8 cellular contexts compared by ENCODE assay signal in the genomic region with DNA sequence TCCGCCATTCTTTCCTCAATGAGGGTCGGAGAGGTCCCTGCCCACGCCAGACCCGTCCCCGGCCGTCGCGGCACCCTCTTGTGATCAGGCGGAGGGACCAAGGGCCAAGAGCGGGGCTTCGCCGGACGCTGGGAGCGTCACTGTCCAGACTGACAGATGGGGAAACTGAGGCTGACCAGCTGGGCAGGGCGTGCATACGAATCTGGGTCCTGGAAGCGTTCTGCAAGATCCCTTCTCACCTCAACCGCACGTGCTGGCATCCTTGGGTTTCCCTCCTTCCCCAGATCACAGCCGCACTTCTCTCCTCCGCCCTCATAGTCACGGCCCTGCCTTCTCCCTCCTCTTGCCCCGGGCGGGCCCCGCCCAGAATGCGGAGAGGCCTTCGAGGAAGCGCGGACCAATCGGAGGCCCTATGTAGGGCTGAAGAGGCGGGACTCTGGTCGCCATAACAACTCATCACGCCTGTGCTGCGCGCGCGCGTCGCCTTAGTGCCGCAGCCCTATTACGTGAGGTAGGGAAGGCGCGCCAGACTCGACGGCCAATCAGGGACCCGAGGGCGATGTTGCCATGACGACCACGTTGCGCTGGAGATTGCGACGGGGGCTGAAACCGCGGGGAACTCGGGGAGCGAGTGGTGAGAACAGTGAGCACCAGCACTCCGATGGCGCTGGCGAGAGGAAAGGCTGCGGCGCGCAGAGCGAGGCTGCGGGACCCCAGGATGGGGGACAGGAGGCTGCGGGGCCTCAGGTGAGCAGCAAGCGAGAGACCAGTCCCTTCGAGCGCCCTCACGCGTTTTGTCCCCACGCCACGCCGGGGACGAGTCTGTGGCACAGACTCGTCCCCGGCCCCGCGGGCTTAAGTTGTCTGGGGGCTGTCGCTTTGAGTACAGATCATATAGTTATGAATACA. TPM values are rescaled to one million over a fixed set of nuclear protein-coding genes. Genes with fewer than 3 reads are reported as not detected.
DNase-seq lines count a peak whose midpoint lies in the region; ATAC-seq, FAIRE-seq and TF ChIP-seq lines count a peak whose summit lies in the region.

No MANE protein-coding gene starts in this region.

- FAIRE-seq in colon (lab: Jason Lieb, UNC), result peak; percentile 28

- peak overlapping the region; percentile 82 for H3K4me3 Mint-ChIP-seq in activated CD4-positive, alpha-beta T cell treated with anti-CD3 and anti-CD28 coated beads for 36 hours

- POLR2A ChIA-PET in BJ (lab: Charles Lee), result no interaction called here
- POLR2A ChIA-PET in activated CD4-positive, alpha-beta T cell treated with anti-CD3 and anti-CD28 coated beads for 36 hours (lab: Charles Lee), result no interaction called here

- H3K27me3 ChIP-seq in BJ (ENCODE audit: control insufficient read depth, insufficient read depth, low read length), result no peaks in the 10 kb centered on the region

- H3K27ac Mint-ChIP-seq in activated CD4-positive, alpha-beta T cell treated with anti-CD3 and anti-CD28 coated beads for 36 hours, result peak overlapping the region; percentile 61

- DNase-seq in BJ (ENCODE audit: low read depth), result peak; percentile 96
- peak; percentile 97 for DNase-seq in NCI-H510A treated with DMSO at 0.1 percent for 48 hours (lab: John Stamatoyannopoulos, UW)
- DNase-seq in activated CD4-positive, alpha-beta T cell treated with anti-CD3 and anti-CD28 coated beads for 36 hours, result peak; percentile 100
- DNase-seq in kidney tubule cell (ENCODE audit: low spot score), result peak; percentile 100
- peak; percentile 95 to 99 for DNase-seq in stimulated activated CD4-positive, alpha-beta T cell treated with anti-CD3 and anti-CD28 coated beads, Interleukin-1b, Interleukin-23, amount 100 ng/mL, for 1 hour (ENCODE audit: low read depth in 2 of 2)

- no peaks in the 10 kb centered on the region for H3K9me3 Mint-ChIP-seq in activated CD4-positive, alpha-beta T cell treated with anti-CD3 and anti-CD28 coated beads for 36 hours (ENCODE audit: low read depth)

- intact Hi-C loops in activated CD4-positive, alpha-beta T cell treated with anti-CD3 and anti-CD28 coated beads for 36 hours (cut with DNase I, micrococcal nuclease), result loop anchor here (1.0 to 10.0 kb wide), 19 partner anchors 14 to 218 kb away; partner anchors contain the start of genes RPS5 (in 2 of the 2), ZBTB45 (in 2 of the 2), ZNF132 (in 2 of the 2) and ZNF274 (in 2 of the 2)

- TF ChIP-seq POLR2A in GM19193 (IDR thresholded peaks at IDR 0.05; ENCODE audit: extremely low read depth, insufficient read depth, insufficient read length), result peak; percentile 84

- ATAC-seq in HG03432 (IDR thresholded peaks at IDR 0.05; ENCODE audit: unreplicated experiment), result peak; percentile 97
- ATAC-seq in activated CD4-positive, alpha-beta T cell treated with anti-CD3 and anti-CD28 coated beads for 36 hours, result peak; percentile 97

- H3K36me3 Mint-ChIP-seq in activated CD4-positive, alpha-beta T cell treated with anti-CD3 and anti-CD28 coated beads for 36 hours (ENCODE audit: low read depth), result no peaks in the 10 kb centered on the region

- TF ChIP-seq CTCF in BJ (IDR thresholded peaks at IDR 0.05; ENCODE audit: insufficient read depth, low read depth, low read length), result 0 out of 2 replicates have a peak, but pooled peaks have one; percentile 15

- peaks cover 2% of the 10 kb centered on the region for H3K27me3 Mint-ChIP-seq in activated CD4-positive, alpha-beta T cell treated with anti-CD3 and anti-CD28 coated beads for 36 hours

- peaks cover 14% of the 10 kb centered on the region for H3K4me1 Mint-ChIP-seq in activated CD4-positive, alpha-beta T cell treated with anti-CD3 and anti-CD28 coated beads for 36 hours

- H3K36me3 ChIP-seq in BJ (ENCODE audit: control insufficient read depth, insufficient read depth, low read length), result no peaks in the 10 kb centered on the region

- peak overlapping the region; percentile 50 for H3K4me3 ChIP-seq in BJ (ENCODE audit: low read depth, low read length)

- CTCF ChIA-PET in BJ (lab: Yijun Ruan, JAX), result no interaction called here
- CTCF ChIA-PET in activated CD4-positive, alpha-beta T cell treated with anti-CD3 and anti-CD28 coated beads for 36 hours (lab: Charles Lee), result no interaction called here

RNA-seq across cellular contexts. Expression of gene RNF225, which starts 5.7 kb away (rescaled TPM):
- polyA plus RNA-seq in BJ (2011; rRNA removed), result not detected in 2 replicates
- not detected in 2 replicates for polyA minus RNA-seq in BJ (2011; rRNA and poly(A)+ RNA removed)
- total RNA-seq in activated CD4-positive, alpha-beta T cell treated with anti-CD3 and anti-CD28 coated beads for 36 hours, result under 1 TPM; 0.25 to 0.56 TPM

RNA-seq across cellular contexts. Expression of gene ZNF584, which starts 7.3 kb away (rescaled TPM):
- 8.9 and 10.0 TPM in 2 replicates for polyA plus RNA-seq in BJ (2011; rRNA removed)
- 6.6 and 7.8 TPM in 2 replicates for polyA minus RNA-seq in BJ (2011; rRNA and poly(A)+ RNA removed)
- total RNA-seq in activated CD4-positive, alpha-beta T cell treated with anti-CD3 and anti-CD28 coated beads for 36 hours, result 10 to 100 TPM in 1 of 2 experiments, 1 to 10 TPM in 1; 9.9 to 11.2 TPM

RNA-seq across cellular contexts. Expression of gene RPS5, which starts 14.1 kb away (rescaled TPM):
- polyA plus RNA-seq in BJ (2011; rRNA removed), result 2,500 and 3,326 TPM in 2 replicates
- polyA minus RNA-seq in BJ (2011; rRNA and poly(A)+ RNA removed), result 895 and 1,382 TPM in 2 replicates
- 1,000 to 10,000 TPM; 1,234 to 1,535 TPM for total RNA-seq in activated CD4-positive, alpha-beta T cell treated with anti-CD3 and anti-CD28 coated beads for 36 hours

RNA-seq across cellular contexts. Expression of gene ZNF837, which starts 20.3 kb away (rescaled TPM):
- polyA plus RNA-seq in BJ (2011; rRNA removed), result 0.47 and 0.82 TPM in 2 replicates
- 0.38 and 0.41 TPM in 2 replicates for polyA minus RNA-seq in BJ (2011; rRNA and poly(A)+ RNA removed)
- total RNA-seq in activated CD4-positive, alpha-beta T cell treated with anti-CD3 and anti-CD28 coated beads for 36 hours, result 1 to 10 TPM; 2.0 to 2.5 TPM

RNA-seq across cellular contexts. Expression of gene ZNF497, which starts 38.6 kb away (rescaled TPM):
- 0.20 TPM in 2 replicates for polyA plus RNA-seq in BJ (2011; rRNA removed)
- polyA minus RNA-seq in BJ (2011; rRNA and poly(A)+ RNA removed), result 0.10 and 0.33 TPM in 2 replicates
- total RNA-seq in activated CD4-positive, alpha-beta T cell treated with anti-CD3 and anti-CD28 coated beads for 36 hours, result 1 to 10 TPM; 1.1 to 1.5 TPM

Comparison
In these comparisons a context has a peak if more than half of its experiments do, and no peak if none do; other contexts are left out.
1. Peak in every context shown above with its lines: DNase-seq, ATAC-seq and H3K4me3 ChIP-seq.